Comparison of ENCODE assay signal across 21 cellular contexts in genomic region chr9:15400281-15400941, GRCh38. TPM values are rescaled to one million over a fixed set of nuclear protein-coding genes. Genes with fewer than 3 reads are reported as not detected.
DNase-seq lines count a peak whose midpoint lies in the region; ATAC-seq and TF ChIP-seq lines count a peak whose summit lies in the region.
"Had no signal": no experiment of that assay in that cellular context is flagged by ENCODE, and none has a peak within 500 bp of the region (broad histone marks: within the 10 kb centered on the region; RNA-seq: fewer than 3 reads in every experiment).

No MANE protein-coding gene starts in this region.

- H3K36me3 ChIP-seq in OCI-LY3 (replicated peaks; ENCODE audit: low read depth, low read length) (no peaks in the 10 kb centered on the region), colonic mucosa (no peaks in the 10 kb centered on the region), mucosa of descending colon (ENCODE audit: low read depth) (no peaks in the 10 kb centered on the region)
- H3K36me3 ChIP-seq: sigmoid colon, stomach had no signal

- H4K20me1 ChIP-seq in OCI-LY3 (ENCODE audit: insufficient read depth, low read length): no peaks in the 10 kb centered on the region

- in situ Hi-C loops in Caki2 (cut with HindIII; ENCODE audit: low pct_unique_long_range_greater_than_20kb, low sequenced_read_pairs): no loop called here

- H3K9ac ChIP-seq in OCI-LY3 (ENCODE audit: low read length): no peak overlapping the region
- no peak overlapping the region for H3K9ac ChIP-seq in colonic mucosa (ENCODE audit: low read depth in 2 of 2, low read length in 2 of 2)
- H3K9ac ChIP-seq: KMS-11 had no signal

- peak; percentile 79 for ATAC-seq in mucosa of descending colon
- no peak for ATAC-seq in GM18868 (IDR thresholded peaks at IDR 0.05; ENCODE audit: unreplicated experiment)
- ATAC-seq in HG03521 (IDR thresholded peaks at IDR 0.05; ENCODE audit: unreplicated experiment): no peak
- ATAC-seq in HG03280 (IDR thresholded peaks at IDR 0.05; ENCODE audit: unreplicated experiment): no peak
- ATAC-seq: activated naive CD8-positive, alpha-beta T cell treated with anti-CD3 and anti-CD28 coated beads, Interleukin-2, amount 50 U/mL, for 24 hours; left cardiac atrium had no signal

- no peaks in the 10 kb centered on the region for H3K79me2 ChIP-seq in OCI-LY3 (ENCODE audit: low read length)

- no peaks in the 10 kb centered on the region for H3K27me3 ChIP-seq in OCI-LY3 (ENCODE audit: low read depth, low read length)
- no peaks in the 10 kb centered on the region for H3K27me3 ChIP-seq in colonic mucosa
- H3K27me3 ChIP-seq: sigmoid colon, stomach had no signal

- DNase-seq in Caki2 (ENCODE audit: low read depth) (peak; percentile 65), colonic mucosa (no peak), mucosa of descending colon (no peak), hypothalamus (lab: John Stamatoyannopoulos, UW) (no peak)
- DNase-seq: activated naive CD8-positive, alpha-beta T cell treated with anti-CD3 and anti-CD28 coated beads, Interleukin-2, amount 50 U/mL, for 24 hours; caudate nucleus; CD8-positive, alpha-beta memory T cell; DND-41; GOT3; left cardiac atrium; NCI-H1105; NCI-H510A treated with DMSO at 0.1 percent for 48 hours; occipital lobe; SIG-M5; sigmoid colon had no signal

- H3K4me2 ChIP-seq in OCI-LY3 (ENCODE audit: low read length): no peak overlapping the region
- H3K4me2 ChIP-seq: KMS-11 had no signal

- intact Hi-C loops in colonic mucosa (cut with DNase I) (loop anchor here (10.0 kb wide), 1 partner anchor 66 kb away; no protein-coding TSS in a partner anchor), mucosa of descending colon (cut with DNase I, micrococcal nuclease) (no loop called here)

- TF ChIP-seq CTCF in OCI-LY3 (IDR thresholded peaks at IDR 0.05; ENCODE audit: low read depth, low read length) (no peak), colonic mucosa (IDR thresholded peaks at IDR 0.05) (no peak), mucosa of descending colon (IDR thresholded peaks at IDR 0.05) (no peak)

- no peaks in the 10 kb centered on the region for H3K9me3 ChIP-seq in OCI-LY3 (ENCODE audit: insufficient read depth, low read length)
- no peaks in the 10 kb centered on the region for H3K9me3 ChIP-seq in colonic mucosa
- no peaks in the 10 kb centered on the region for H3K9me3 ChIP-seq in mucosa of descending colon
- H3K9me3 ChIP-seq: sigmoid colon, stomach had no signal

- no peak overlapping the region for H3K27ac ChIP-seq in OCI-LY3 (ENCODE audit: low read length)
- H3K27ac ChIP-seq in colonic mucosa: peak overlapping the region; percentile 40
- H3K27ac ChIP-seq: KMS-11, sigmoid colon had no signal

- no peak overlapping the region for H3K4me3 ChIP-seq in OCI-LY3 (ENCODE audit: low read length)
- no peak overlapping the region for H3K4me3 ChIP-seq in colonic mucosa
- no peak overlapping the region for H3K4me3 ChIP-seq in mucosa of descending colon
- H3K4me3 ChIP-seq: sigmoid colon, stomach had no signal

- H3K4me1 ChIP-seq in OCI-LY3 (ENCODE audit: low read length): no peaks in the 10 kb centered on the region
- H3K4me1 ChIP-seq in colonic mucosa: no peaks in the 10 kb centered on the region
- peaks cover 4% of the 10 kb centered on the region for H3K4me1 ChIP-seq in mucosa of descending colon (ENCODE audit: low read depth)
- H3K4me1 ChIP-seq: sigmoid colon had no signal

- H2AFZ ChIP-seq in OCI-LY3 (ENCODE audit: low read depth, low read length): peak overlapping the region; percentile 30; the same call in 1 of the 2 replicates

RNA-seq across cellular contexts. Expression of gene SNAPC3, which starts 22.3 kb away (rescaled TPM):
- total RNA-seq in Caki2 (2014; rRNA removed; shearing (Covaris generic); ENCODE audit: low replicate concordance): 10.4 and 26.7 TPM in 2 replicates
- 10 to 100 TPM; 36.9 to 56.6 TPM for total RNA-seq in colonic mucosa
- total RNA-seq in mucosa of descending colon: 10 to 100 TPM; 32.2 to 44.9 (median 44.5) TPM
